8 cellular contexts compared by ENCODE assay signal in the genomic region with DNA sequence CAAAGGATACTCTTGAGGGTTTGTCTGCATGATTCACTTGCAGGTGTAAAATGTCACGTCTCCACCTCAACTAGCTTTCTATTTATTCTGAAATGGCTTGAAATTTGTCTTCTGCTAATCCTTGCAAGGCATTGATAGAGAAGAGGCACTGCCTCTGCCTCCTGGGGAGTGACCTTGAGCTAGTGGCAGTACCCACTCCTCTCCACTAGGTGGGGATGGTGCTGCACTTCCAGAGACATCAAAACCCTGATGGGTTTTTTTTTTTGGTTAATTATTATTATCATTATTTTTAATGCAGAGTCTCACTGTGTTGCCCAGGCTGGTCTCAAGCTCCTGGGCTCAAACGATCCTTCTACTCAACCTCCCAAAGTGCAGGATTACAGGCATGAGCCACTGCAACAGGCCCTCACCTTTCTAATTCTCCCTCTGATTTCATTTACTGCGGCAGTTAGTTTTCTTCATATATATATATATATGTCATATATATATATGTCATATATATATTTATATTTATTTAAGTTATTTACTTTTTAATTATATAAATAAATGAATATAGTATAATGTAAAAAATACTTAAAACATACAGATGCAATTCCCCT.
A peak's percentile ranks its signal among the peaks of the same experiment; 100 is the strongest.
DNase-seq lines count a peak whose midpoint lies in the region; ATAC-seq and TF ChIP-seq lines count a peak whose summit lies in the region.

No MANE protein-coding gene starts in this region.

- peaks cover 6% of the 10 kb centered on the region; the same call in 1 of the 2 replicates for H3K4me1 ChIP-seq in OCI-LY3 (ENCODE audit: low read length)

- H3K36me3 Mint-ChIP-seq in activated T-cell treated with anti-CD3 and anti-CD28 coated beads, Interleukin-2, amount 50 U/mL, for 4 hours (ENCODE audit: insufficient read depth): no peaks in the 10 kb centered on the region
- no peaks in the 10 kb centered on the region for H3K36me3 Mint-ChIP-seq in type B pancreatic cell

- H3K9me3 ChIP-seq in OCI-LY3 (ENCODE audit: insufficient read depth, low read length): no peaks in the 10 kb centered on the region

- no peak overlapping the region for H3K4me2 ChIP-seq in OCI-LY3 (ENCODE audit: low read length)

- H3K4me3 ChIP-seq in OCI-LY3 (ENCODE audit: low read length): no peak overlapping the region

- H3K27ac ChIP-seq in OCI-LY3 (ENCODE audit: low read length): no peak overlapping the region

- no peaks in the 10 kb centered on the region for H3K27me3 Mint-ChIP-seq in activated T-cell treated with anti-CD3 and anti-CD28 coated beads, Interleukin-2, amount 50 U/mL, for 4 hours (ENCODE audit: low read depth)
- H3K27me3 Mint-ChIP-seq in type B pancreatic cell: peaks cover 7% of the 10 kb centered on the region

- H2AFZ ChIP-seq in OCI-LY3 (ENCODE audit: low read depth, low read length): no peak overlapping the region

- no peaks in the 10 kb centered on the region for H3K27me3 ChIP-seq in OCI-LY3 (ENCODE audit: low read depth, low read length)

- no peaks in the 10 kb centered on the region for H3K9me3 Mint-ChIP-seq in activated T-cell treated with anti-CD3 and anti-CD28 coated beads, Interleukin-2, amount 50 U/mL, for 4 hours
- no peaks in the 10 kb centered on the region for H3K9me3 Mint-ChIP-seq in type B pancreatic cell

- H3K79me2 ChIP-seq in OCI-LY3 (ENCODE audit: low read length): no peaks in the 10 kb centered on the region

- no peak overlapping the region for H3K27ac Mint-ChIP-seq in type B pancreatic cell

- ATAC-seq in HG02970 (IDR thresholded peaks at IDR 0.05; ENCODE audit: low FRiP score, unreplicated experiment): peak; percentile 56
- ATAC-seq in activated T-cell treated with anti-CD3 and anti-CD28 coated beads, Interleukin-2, amount 50 U/mL, for 4 hours: peak in 1 of 2 donors; percentile 65

- no peak overlapping the region for H3K9ac ChIP-seq in OCI-LY3 (ENCODE audit: low read length)

- H3K4me1 Mint-ChIP-seq in activated T-cell treated with anti-CD3 and anti-CD28 coated beads, Interleukin-2, amount 50 U/mL, for 4 hours (ENCODE audit: low read depth): no peaks in the 10 kb centered on the region
- H3K4me1 Mint-ChIP-seq in type B pancreatic cell (ENCODE audit: unreplicated experiment): no peaks in the 10 kb centered on the region

- H3K36me3 ChIP-seq in OCI-LY3 (replicated peaks; ENCODE audit: low read depth, low read length): no peaks in the 10 kb centered on the region

- no peak overlapping the region for H3K4me3 Mint-ChIP-seq in activated T-cell treated with anti-CD3 and anti-CD28 coated beads, Interleukin-2, amount 50 U/mL, for 4 hours
- H3K4me3 Mint-ChIP-seq in type B pancreatic cell: no peak overlapping the region

- no peaks in the 10 kb centered on the region for H4K20me1 ChIP-seq in OCI-LY3 (ENCODE audit: insufficient read depth, low read length)

- TF ChIP-seq CTCF in OCI-LY3 (IDR thresholded peaks at IDR 0.05; ENCODE audit: low read depth, low read length) (peak; percentile 87), type B pancreatic cell (conservative IDR thresholded peaks at IDR 0.05) (peak; percentile 92)

- DNase-seq in NCI-H2107 treated with DMSO at 0.1 percent for 48 hours (lab: John Stamatoyannopoulos, UW; ENCODE audit: unreplicated experiment) (peak; percentile 1), NCI-H2107 (lab: John Stamatoyannopoulos, UW) (no peak), fibroblast of peridontal ligament (ENCODE audit: extremely low read depth) (peak; percentile 68), non-pigmented ciliary epithelial cell (ENCODE audit: low read depth) (peak; percentile 2), type B pancreatic cell (ENCODE audit: extremely low spot score, unreplicated experiment) (no peak)
- peak; percentile 54 for DNase-seq in activated T-cell treated with anti-CD3 and anti-CD28 coated beads, Interleukin-2, amount 50 U/mL, for 4 hours

Comparison
In these comparisons a context has a peak if more than half of its experiments do, and no peak if none do; other contexts are left out.
1. DNase-seq: peak in NCI-H2107 treated with DMSO at 0.1 percent for 48 hours (single experiment), activated T-cell treated with anti-CD3 and anti-CD28 coated beads, Interleukin-2, amount 50 U/mL, for 4 hours (single experiment), fibroblast of peridontal ligament (single experiment) and non-pigmented ciliary epithelial cell (single experiment); none in NCI-H2107 (single experiment) and type B pancreatic cell (single experiment).